8 cellular contexts compared by ENCODE assay signal in the genomic region with DNA sequence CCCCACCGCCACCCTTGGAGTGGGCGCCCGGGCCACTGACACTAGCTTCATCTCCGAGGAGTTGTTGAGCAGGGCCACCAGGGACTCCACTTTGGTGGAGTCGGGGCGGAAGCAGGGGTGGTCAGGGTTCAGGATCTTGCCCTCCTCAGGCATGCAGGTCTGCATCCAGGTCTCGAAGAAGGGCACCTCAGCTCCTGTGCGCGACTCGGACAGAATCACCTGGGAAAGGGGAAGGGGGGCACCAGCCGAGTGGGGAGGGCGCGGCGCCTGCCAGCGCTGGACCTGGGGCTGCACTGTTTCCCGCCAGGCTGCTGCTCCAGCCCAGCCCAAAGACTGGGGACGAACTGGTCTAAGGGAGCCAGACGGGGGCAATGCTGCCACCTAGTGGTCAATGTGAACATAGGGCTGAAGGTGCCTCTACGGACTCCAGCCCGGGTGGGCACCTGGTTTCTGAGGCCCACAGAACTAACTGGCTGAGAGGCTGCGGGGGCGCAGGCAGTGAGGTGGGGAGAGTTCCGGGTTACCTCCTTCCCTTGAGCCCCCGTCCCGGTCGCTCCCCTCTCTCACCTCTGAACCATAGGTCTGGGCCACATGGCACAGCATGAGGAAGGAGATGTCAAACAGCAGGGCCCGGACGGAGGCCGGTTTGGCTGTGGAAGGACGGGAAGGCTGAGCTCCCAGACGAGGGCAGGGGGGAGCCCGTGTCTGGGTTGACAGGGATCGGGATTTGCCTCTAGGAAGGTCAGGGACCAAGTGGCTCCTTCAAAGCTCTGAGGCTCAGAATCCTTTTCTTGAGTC. TPM values are rescaled to one million over a fixed set of nuclear protein-coding genes. Genes with fewer than 3 reads are reported as not detected.
DNase-seq lines count a peak whose midpoint lies in the region; ATAC-seq and TF ChIP-seq lines count a peak whose summit lies in the region.

No MANE protein-coding gene starts in this region.

- DNase-seq in Ammon's horn (ENCODE audit: low spot score) (peak; percentile 85), HAP-1 (ENCODE audit: low spot score in 2 of 2) (peak; percentile 56 to 88), NCI-H524 treated with DMSO at 0.1 percent for 48 hours (lab: John Stamatoyannopoulos, UW) (peak; percentile 6), choroid plexus epithelial cell (ENCODE audit: low read depth) (peak; percentile 88), left lobe of liver (ENCODE audit: low spot score) (peak; percentile 82)
- DNase-seq in activated CD4-positive, alpha-beta T cell treated with anti-CD3 and anti-CD28 coated beads for 48 hours: peak; percentile 84
- DNase-seq in stimulated activated CD4-positive, alpha-beta T cell treated with anti-CD3 and anti-CD28 coated beads, Interleukin-4, amount 100 ng/mL, for 1 hour: peak; percentile 73

- no peak overlapping the region for H3K4me3 ChIP-seq in HAP-1
- H3K4me3 ChIP-seq in choroid plexus epithelial cell (ENCODE audit: low read depth, low read length): no peak overlapping the region

- peaks cover 69% of the 10 kb centered on the region for H3K36me3 ChIP-seq in HAP-1 (replicated peaks)

- H3K9me3 ChIP-seq in HAP-1: no peaks in the 10 kb centered on the region

- ATAC-seq in left lobe of liver (peak; percentile 96), GM18861 (IDR thresholded peaks at IDR 0.05; ENCODE audit: unreplicated experiment) (no peak)

- in situ Hi-C loops in HAP-1 (cut with MboI; ENCODE audit: low sequenced_read_pairs): loop anchor here (10.0 kb wide), 1 partner anchor 268 kb away; no protein-coding TSS in a partner anchor

- H3K27me3 ChIP-seq in HAP-1 (ENCODE audit: low read depth): no peaks in the 10 kb centered on the region

- no peaks in the 10 kb centered on the region for H3K4me1 ChIP-seq in HAP-1

- TF ChIP-seq CTCF in choroid plexus epithelial cell (conservative IDR thresholded peaks at IDR 0.05; ENCODE audit: low read depth, low read length): peak; percentile 88

RNA-seq across cellular contexts. Expression of gene CSF3, which starts 11.8 kb away (rescaled TPM):
- not detected for total RNA-seq in left lobe of liver

RNA-seq across cellular contexts. Expression of gene MED24, which starts 27.2 kb away (rescaled TPM):
- total RNA-seq in left lobe of liver: 28.8 TPM

RNA-seq across cellular contexts. Expression of gene THRA, which starts 35.8 kb away (rescaled TPM):
- total RNA-seq in left lobe of liver: 10.7 TPM

RNA-seq across cellular contexts. Expression of gene PSMD3, which starts 46.4 kb away (rescaled TPM):
- 52.4 TPM for total RNA-seq in left lobe of liver

Comparison
In these comparisons a context has a peak if more than half of its experiments do, and no peak if none do; other contexts are left out.
1. DNase-seq: peak in every context shown above with its lines; median percentile 88 in choroid plexus epithelial cell; 85 in Ammon's horn; 84 in activated CD4-positive, alpha-beta T cell treated with anti-CD3 and anti-CD28 coated beads for 48 hours; 82 in left lobe of liver; 73 in stimulated activated CD4-positive, alpha-beta T cell treated with anti-CD3 and anti-CD28 coated beads, Interleukin-4, amount 100 ng/mL, for 1 hour; 72 in HAP-1; 6 in NCI-H524 treated with DMSO at 0.1 percent for 48 hours.